In the genomic region with DNA sequence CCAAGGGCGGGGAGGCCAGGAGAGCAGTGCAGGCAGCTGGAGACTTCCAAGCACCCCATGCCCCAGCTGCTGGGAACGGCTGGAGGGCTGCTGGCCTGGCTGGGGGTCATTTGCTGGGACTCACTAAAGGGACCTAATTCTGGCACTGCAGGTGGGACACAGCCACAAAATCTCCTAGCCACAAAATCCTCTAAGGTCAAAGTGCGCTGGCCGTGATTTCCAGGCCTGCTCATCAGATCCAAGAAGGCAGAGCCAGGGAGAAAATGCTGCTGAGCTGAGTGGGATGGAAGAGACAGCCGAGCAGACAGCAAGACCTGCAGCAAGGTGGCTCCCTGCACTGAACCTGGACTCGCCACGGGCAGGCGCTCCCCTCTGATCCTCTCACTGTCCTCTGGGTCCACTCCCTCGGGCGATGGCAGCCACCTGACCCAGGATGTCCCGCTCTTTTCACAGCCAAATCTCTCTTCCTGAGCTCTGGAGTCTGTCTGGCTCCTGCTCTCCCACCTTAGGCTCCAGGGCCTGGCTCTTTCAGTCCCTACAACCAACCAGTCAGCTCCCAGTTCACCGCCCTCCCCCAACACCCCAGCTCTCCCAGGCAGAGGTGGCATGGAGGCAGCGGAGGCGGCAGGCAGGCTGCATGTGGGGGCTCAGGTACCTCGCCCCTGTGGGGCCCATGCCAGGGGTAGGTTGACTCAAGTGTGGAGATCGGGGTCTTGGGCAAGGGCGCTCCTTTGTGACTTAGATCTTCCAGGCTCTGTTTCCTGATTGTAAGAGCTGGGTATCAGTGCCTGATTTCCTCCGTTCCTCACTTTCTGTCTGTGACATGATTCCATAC, we compare ENCODE assay signal across 24 cellular contexts. TPM values are rescaled to one million over a fixed set of nuclear protein-coding genes. Genes with fewer than 3 reads are reported as not detected.
DNase-seq lines count a peak whose midpoint lies in the region; ATAC-seq, FAIRE-seq and TF ChIP-seq lines count a peak whose summit lies in the region.
"Had no signal": no experiment of that assay in that cellular context is flagged by ENCODE, and none has a peak within 500 bp of the region (broad histone marks: within the 10 kb centered on the region; RNA-seq: fewer than 3 reads in every experiment).

No MANE protein-coding gene starts in this region.

- H3K79me2 ChIP-seq in H1 (ENCODE audit: control insufficient read depth in 1 of 2, insufficient read depth in 2 of 2, low read length in 2 of 2): no peaks in the 10 kb centered on the region
- no peaks in the 10 kb centered on the region for H3K79me2 ChIP-seq in trophoblast cell (ENCODE audit: control insufficient read depth, insufficient read depth, low read length, poor library complexity)

- ATAC-seq in HG02938 (IDR thresholded peaks at IDR 0.05; ENCODE audit: unreplicated experiment): no peak

- H3K23me2 ChIP-seq in H1 (ENCODE audit: low read depth, low read length): no peaks in the 10 kb centered on the region

- H4K5ac ChIP-seq in H1 (ENCODE audit: insufficient read length, low read depth, low read length): no peak overlapping the region

- TF ChIP-seq CTCF in HEK293 (tag by site-specific recombination; IDR thresholded peaks at IDR 0.05) (no peak), H1 (IDR thresholded peaks at IDR 0.05; ENCODE audit: control extremely low read depth in 1 of 3, insufficient read depth in 1 of 3, low read depth in 1 of 3, low read length in 3 of 3) (no peak)

- H3K14ac ChIP-seq in H1 (ENCODE audit: insufficient read length) (no peak overlapping the region), trophoblast cell (ENCODE audit: low read length) (no peak overlapping the region)

- H2AFZ ChIP-seq in H1 (ENCODE audit: low read length) (peak overlapping the region; percentile 12; the same call in 1 of the 2 replicates), trophoblast cell (ENCODE audit: insufficient read depth, low read length, poor library complexity) (no peak overlapping the region)

- no peak for TF ChIP-seq RAD21 in H1 (IDR thresholded peaks at IDR 0.05 in 1 of 2, conservative IDR thresholded peaks at IDR 0.05 in 1 of 2; ENCODE audit: low read depth in 2 of 2, low read length in 2 of 2)

- no peaks in the 10 kb centered on the region for H3K9me3 ChIP-seq in HEK293 (ENCODE audit: control insufficient read depth, insufficient read depth, low read depth, low read length)
- no peaks in the 10 kb centered on the region for H3K9me3 ChIP-seq in H1 (ENCODE audit: insufficient read depth in 2 of 2, low read depth in 1 of 2, low read length in 1 of 2)
- H3K9me3 ChIP-seq in trophoblast cell (ENCODE audit: insufficient read depth, low read depth, low read length): no peaks in the 10 kb centered on the region
- H3K9me3 ChIP-seq: BE2C, HAP-1, Peyer's patch, SJSA1 had no signal

- no peak overlapping the region for H3K56ac ChIP-seq in H1 (replicated peaks; ENCODE audit: insufficient read length, low read depth, low read length)

- H3K27ac ChIP-seq in HEK293 (ENCODE audit: extremely low read depth, low read depth, low read length) (no peak overlapping the region), H1 (ENCODE audit: low read depth, low read length) (no peak overlapping the region), trophoblast cell (ENCODE audit: low read depth, low read length) (no peak overlapping the region)
- H3K27ac ChIP-seq: Peyer's patch, SJSA1 had no signal

- no peaks in the 10 kb centered on the region for H3K36me3 ChIP-seq in HEK293 (ENCODE audit: control insufficient read depth in 2 of 2, insufficient read depth in 1 of 2, low read length in 2 of 2)
- no peaks in the 10 kb centered on the region; a peak in 2 of 8 replicates for H3K36me3 ChIP-seq in H1 (ENCODE audit: control insufficient read depth in 2 of 4, insufficient read depth in 4 of 4, low read length in 3 of 4)
- H3K36me3 ChIP-seq in trophoblast cell (ENCODE audit: control insufficient read depth in 1 of 2, insufficient read depth in 2 of 2, low read length in 2 of 2): peaks cover 1% of the 10 kb centered on the region in 2 experiments
- H3K36me3 ChIP-seq: BE2C, HAP-1, Peyer's patch, SJSA1 had no signal

- no peak for DNase-seq in H1 (ENCODE audit: low read depth in 1 of 2, low spot score in 2 of 2)
- DNase-seq in trophoblast cell: no peak
- no peak for DNase-seq in NCI-H1105 (lab: John Stamatoyannopoulos, UW)
- DNase-seq: BE2C, DMS53, GF-D8, Karpas-422, MV-4-11, NCI-H1694, NCI-H2081 treated with DMSO at 0.1 percent for 48 hours, NCI-H2171 treated with DMSO at 0.1 percent for 48 hours, NCI-H524 treated with DMSO at 0.1 percent for 48 hours, NCI-H82, Peyer's patch had no signal

- H2BK120ac ChIP-seq in H1 (replicated peaks; ENCODE audit: low read depth, low read length) (no peak overlapping the region), trophoblast cell (ENCODE audit: insufficient read depth, low read length, poor library complexity) (no peak overlapping the region)

- 0 out of 2 replicates have a peak, but pooled peaks cover 2% of the 10 kb centered on the region for H3K79me1 ChIP-seq in H1 (ENCODE audit: low read depth, low read length)
- no peaks in the 10 kb centered on the region for H3K79me1 ChIP-seq in trophoblast cell (ENCODE audit: low read length)

- 82% methylated on average over 18 of the region's 18 CpGs; no CpG with 5 or more reads in 1 of the 2 experiments for WGBS in H1 (ENCODE audit: extremely low coverage in 1 of 2, insufficient coverage in 1 of 2, insufficient read length in 1 of 2, insufficient replicate concordance in 2 of 2, low coverage in 1 of 2, low lambda C conversion rate in 2 of 2, missing lambda C conversion rate in 1 of 2), 2 experiments
- no CpG with 5 or more reads among the region's 18 CpGs for WGBS in trophoblast cell (ENCODE audit: extremely low coverage, insufficient coverage, insufficient read length)

- no peak overlapping the region for H2AK5ac ChIP-seq in H1 (ENCODE audit: low read depth, low read length)
- no peak overlapping the region for H2AK5ac ChIP-seq in trophoblast cell (ENCODE audit: low read length)

- H4K12ac ChIP-seq in trophoblast cell (ENCODE audit: low read depth, low read length): no peak overlapping the region

- H2BK5ac ChIP-seq in H1 (ENCODE audit: low read depth, low read length): no peak overlapping the region
- no peak overlapping the region for H2BK5ac ChIP-seq in trophoblast cell (ENCODE audit: low read depth, low read length, poor library complexity)

- TF ChIP-seq POLR2A in H1 (IDR thresholded peaks at IDR 0.05; ENCODE audit: control extremely low read depth in 1 of 2, low read depth in 2 of 2, low read length in 2 of 2): no peak

- no peak for FAIRE-seq in H1 (lab: Jason Lieb, UNC)
- FAIRE-seq: D721Med, GM19239 had no signal

- H3K23ac ChIP-seq in H1 (ENCODE audit: insufficient read length) (no peak overlapping the region), trophoblast cell (ENCODE audit: low read length) (no peak overlapping the region)

- no peak overlapping the region for H3K9ac ChIP-seq in H1 (replicated peaks in 1 of 4; ENCODE audit: extremely low read depth in 1 of 4, low read depth in 3 of 4, low read length in 3 of 4)
- H3K9ac ChIP-seq in trophoblast cell (ENCODE audit: low read length): no peak overlapping the region

- no peak for TF ChIP-seq EP300 in H1 (IDR thresholded peaks at IDR 0.05; ENCODE audit: borderline replicate concordance in 1 of 2, low read depth in 2 of 2, low read length in 2 of 2)

- no peaks in the 10 kb centered on the region; a peak in 1 of 7 replicates for H3K27me3 ChIP-seq in H1 (replicated peaks in 1 of 4; ENCODE audit: control insufficient read depth in 3 of 4, extremely low read depth in 1 of 4, insufficient read depth in 3 of 4, low read length in 3 of 4)
- no peaks in the 10 kb centered on the region for H3K27me3 ChIP-seq in trophoblast cell (ENCODE audit: insufficient read depth, low read length)
- H3K27me3 ChIP-seq: Peyer's patch had no signal

- H3K4me3 ChIP-seq in HEK293 (ENCODE audit: low read depth, low read length) (no peak overlapping the region), H1 (ENCODE audit: extremely low read depth in 1 of 4, insufficient read depth in 2 of 4, low read depth in 3 of 4, low read length in 4 of 4) (no peak overlapping the region), trophoblast cell (ENCODE audit: low read depth, low read length) (no peak overlapping the region)
- H3K4me3 ChIP-seq: HAP-1, Peyer's patch, SJSA1 had no signal

- POLR2A ChIA-PET in HEK293 (lab: Yijun Ruan, JAX): interaction anchor here (0.6 kb wide), 1 partner anchor 122 kb away, joined by 3 read pairs; no protein-coding TSS in a partner anchor
- POLR2A ChIA-PET in H1 (lab: Charles Lee; ENCODE audit: partially characterized antibody): interaction anchor here (0.7 to 1.7 kb wide), 6 partner anchors 8 to 57 kb away, joined by 3 to 8 read pairs (median 4); a partner anchor contains a TSS

- H4K8ac ChIP-seq in H1 (ENCODE audit: extremely low read depth, insufficient read depth, low read length): peak overlapping the region; percentile 39
- H4K8ac ChIP-seq in trophoblast cell (ENCODE audit: low read depth, low read length): no peak overlapping the region

- peak overlapping the region; percentile 61; the same call in 1 of the 2 replicates for H2BK15ac ChIP-seq in H1 (ENCODE audit: low read length)

- H4K91ac ChIP-seq in H1 (replicated peaks; ENCODE audit: insufficient read length, low read length) (peak overlapping the region; percentile 7), trophoblast cell (ENCODE audit: low read depth, low read length) (peak overlapping the region; percentile 5)

- H2BK12ac ChIP-seq in H1 (ENCODE audit: low read depth, low read length) (no peak overlapping the region; the same call in 1 of the 2 replicates), trophoblast cell (ENCODE audit: low read length) (no peak overlapping the region)

- no peak overlapping the region for H3K4ac ChIP-seq in H1 (replicated peaks; ENCODE audit: insufficient read length, low read depth, low read length)
- no peak overlapping the region for H3K4ac ChIP-seq in trophoblast cell (ENCODE audit: low read depth, low read length)

- H3K4me2 ChIP-seq in H1 (ENCODE audit: insufficient read depth in 1 of 2, low read depth in 2 of 2, low read length in 2 of 2) (no peak overlapping the region), trophoblast cell (ENCODE audit: low read length) (no peak overlapping the region)

- H2BK20ac ChIP-seq in H1 (ENCODE audit: low read length): no peak overlapping the region

- H3K18ac ChIP-seq in H1 (ENCODE audit: extremely low read depth, low read length) (no peak overlapping the region), trophoblast cell (ENCODE audit: low read length) (no peak overlapping the region)

- no peaks in the 10 kb centered on the region for H3K4me1 ChIP-seq in HEK293 (ENCODE audit: control insufficient read depth, insufficient read depth, low read length)
- peaks cover 0 to 22% (median 5%) of the 10 kb centered on the region in 4 experiments; a peak in 5 of 7 replicates for H3K4me1 ChIP-seq in H1 (replicated peaks in 1 of 4; ENCODE audit: control insufficient read depth in 3 of 4, insufficient read depth in 4 of 4, low read length in 3 of 4)
- H3K4me1 ChIP-seq in trophoblast cell (ENCODE audit: control insufficient read depth in 1 of 2, insufficient read depth in 2 of 2, low read length in 2 of 2): peaks cover 0 to 3% of the 10 kb centered on the region in 2 experiments
- H3K4me1 ChIP-seq: BE2C, HAP-1, Peyer's patch, SJSA1 had no signal

- no peaks in the 10 kb centered on the region for H4K20me1 ChIP-seq in H1 (replicated peaks in 1 of 2; ENCODE audit: control insufficient read depth in 1 of 2, insufficient read depth in 2 of 2, low read length in 2 of 2)

- CTCF ChIA-PET in HEK293 (lab: Yijun Ruan, JAX): interaction anchor here (0.6 to 3.4 kb wide), 3 partner anchors 22 to 87 kb away, joined by 3 to 14 read pairs (median 4); a partner anchor contains a TSS
- CTCF ChIA-PET in H1 (lab: Charles Lee; ENCODE audit: partially characterized antibody): interaction anchor here (0.6 to 6.1 kb wide), 13 partner anchors 9 to 114 kb away, joined by 3 to 43 read pairs (median 4); a partner anchor contains a TSS

RNA-seq across cellular contexts. Expression of a gene that starts 14.5 kb away (rescaled TPM):
- 3.3 and 3.4 TPM in 2 replicates for total RNA-seq in H1 (2021; fragmentation: NEBNext Ultra II Directional; extraction: Animal tissue kit (Norgen Biotek cat#: 25700))
- polyA plus RNA-seq in H1 (2011; rRNA removed): 2.6 and 3.3 TPM in 2 replicates
- 2.5 TPM for polyA plus RNA-seq in H1 (2011; cell fraction: cytosol; rRNA removed)
- 3.3 TPM for polyA plus RNA-seq in H1 (2011; cell fraction: nucleus; rRNA removed)
- 2.3 to 2.6 TPM (median 2.5 TPM) in 4 replicates for polyA plus RNA-seq in H1 (2012, experiment 1 of 2)
- 3.8 TPM for polyA plus RNA-seq in H1 (2012, experiment 2 of 2)
- polyA plus RNA-seq in H1 (2013, experiment 1 of 2): 1.8 TPM
- 2.2 TPM for polyA plus RNA-seq in H1 (2013, experiment 2 of 2)
- 2.9 TPM in 2 replicates for polyA minus RNA-seq in H1 (2011; rRNA and poly(A)+ RNA removed)
- 1.4 TPM for polyA minus RNA-seq in H1 (2011; cell fraction: cytosol; rRNA and poly(A)+ RNA removed)
- 2.0 TPM for polyA minus RNA-seq in H1 (2011; cell fraction: nucleus; rRNA and poly(A)+ RNA removed)
- 74.8 and 82.7 TPM in 2 replicates for polyA plus RNA-seq in trophoblast cell (2013)
- total RNA-seq: A673, HT1080, M059J, SJSA1 had no signal
- polyA plus RNA-seq: IgD-negative memory B cell had no signal

RNA-seq across cellular contexts. Expression of a gene that starts 20.6 kb away (rescaled TPM):
- total RNA-seq in H1 (2021; fragmentation: NEBNext Ultra II Directional; extraction: Animal tissue kit (Norgen Biotek cat#: 25700)): 9.9 and 10.0 TPM in 2 replicates
- polyA plus RNA-seq in H1 (2011; rRNA removed): 7.6 and 10.3 TPM in 2 replicates
- 6.2 TPM for polyA plus RNA-seq in H1 (2011; cell fraction: cytosol; rRNA removed)
- polyA plus RNA-seq in H1 (2011; cell fraction: nucleus; rRNA removed): 12.5 TPM
- polyA plus RNA-seq in H1 (2012, experiment 1 of 2): 5.0 to 7.0 TPM (median 6.4 TPM) in 4 replicates
- polyA plus RNA-seq in H1 (2012, experiment 2 of 2): 6.4 TPM
- 4.2 TPM for polyA plus RNA-seq in H1 (2013, experiment 1 of 2)
- 4.2 TPM for polyA plus RNA-seq in H1 (2013, experiment 2 of 2)
- 8.5 and 8.6 TPM in 2 replicates for polyA minus RNA-seq in H1 (2011; rRNA and poly(A)+ RNA removed)
- polyA minus RNA-seq in H1 (2011; cell fraction: cytosol; rRNA and poly(A)+ RNA removed): 9.2 TPM
- polyA minus RNA-seq in H1 (2011; cell fraction: nucleus; rRNA and poly(A)+ RNA removed): 10.7 TPM
- polyA plus RNA-seq in trophoblast cell (2013): 13.5 and 14.6 TPM in 2 replicates

RNA-seq across cellular contexts. Expression of a gene that starts 32.4 kb away (rescaled TPM):
- total RNA-seq in H1 (2021; fragmentation: NEBNext Ultra II Directional; extraction: Animal tissue kit (Norgen Biotek cat#: 25700)): 1.1 and 2.2 TPM in 2 replicates
- polyA plus RNA-seq in H1 (2011; rRNA removed): 0.76 and 1.4 TPM in 2 replicates
- polyA plus RNA-seq in H1 (2011; cell fraction: cytosol; rRNA removed): 0.96 TPM
- 7.1 TPM for polyA plus RNA-seq in H1 (2011; cell fraction: nucleus; rRNA removed)
- 1.2 to 2.6 TPM (median 2.2 TPM) in 4 replicates for polyA plus RNA-seq in H1 (2012, experiment 1 of 2)
- polyA plus RNA-seq in H1 (2012, experiment 2 of 2): 1.2 TPM
- 0.61 TPM for polyA plus RNA-seq in H1 (2013, experiment 1 of 2)
- 0.57 TPM for polyA plus RNA-seq in H1 (2013, experiment 2 of 2)
- 0.54 and 1.1 TPM in 2 replicates for polyA minus RNA-seq in H1 (2011; rRNA and poly(A)+ RNA removed)
- not detected for polyA minus RNA-seq in H1 (2011; cell fraction: cytosol; rRNA and poly(A)+ RNA removed)
- 1.6 TPM for polyA minus RNA-seq in H1 (2011; cell fraction: nucleus; rRNA and poly(A)+ RNA removed)
- polyA plus RNA-seq in trophoblast cell (2013): 0.22 and 0.27 TPM in 2 replicates
- total RNA-seq: HT1080, M059J had no signal

RNA-seq across cellular contexts. Expression of a gene that starts 56.6 kb away (rescaled TPM):
- total RNA-seq in H1 (2021; fragmentation: NEBNext Ultra II Directional; extraction: Animal tissue kit (Norgen Biotek cat#: 25700)): 1,252 and 1,270 TPM in 2 replicates
- 1,365 and 1,809 TPM in 2 replicates for polyA plus RNA-seq in H1 (2011; rRNA removed)
- polyA plus RNA-seq in H1 (2011; cell fraction: cytosol; rRNA removed): 1,336 TPM
- polyA plus RNA-seq in H1 (2011; cell fraction: nucleus; rRNA removed): 788 TPM
- polyA plus RNA-seq in H1 (2012, experiment 1 of 2): 1,064 to 1,459 TPM (median 1,329 TPM) in 4 replicates
- polyA plus RNA-seq in H1 (2012, experiment 2 of 2): 1,254 TPM
- polyA plus RNA-seq in H1 (2013, experiment 1 of 2): 989 TPM
- polyA plus RNA-seq in H1 (2013, experiment 2 of 2): 932 TPM
- polyA minus RNA-seq in H1 (2011; rRNA and poly(A)+ RNA removed): 1,332 and 1,357 TPM in 2 replicates
- polyA minus RNA-seq in H1 (2011; cell fraction: cytosol; rRNA and poly(A)+ RNA removed): 622 TPM
- 426 TPM for polyA minus RNA-seq in H1 (2011; cell fraction: nucleus; rRNA and poly(A)+ RNA removed)
- 1,240 and 1,283 TPM in 2 replicates for polyA plus RNA-seq in trophoblast cell (2013)

RNA-seq across cellular contexts. Expression of a gene that starts 58.9 kb away (rescaled TPM):
- total RNA-seq in H1 (2021; fragmentation: NEBNext Ultra II Directional; extraction: Animal tissue kit (Norgen Biotek cat#: 25700)): 30.2 and 36.0 TPM in 2 replicates
- polyA plus RNA-seq in H1 (2011; rRNA removed): 31.5 and 44.1 TPM in 2 replicates
- polyA plus RNA-seq in H1 (2011; cell fraction: cytosol; rRNA removed): 41.8 TPM
- polyA plus RNA-seq in H1 (2011; cell fraction: nucleus; rRNA removed): 222 TPM
- polyA plus RNA-seq in H1 (2012, experiment 1 of 2): 30.7 to 47.5 TPM (median 37.9 TPM) in 4 replicates
- 39.0 TPM for polyA plus RNA-seq in H1 (2012, experiment 2 of 2)
- polyA plus RNA-seq in H1 (2013, experiment 1 of 2): 35.0 TPM
- 32.2 TPM for polyA plus RNA-seq in H1 (2013, experiment 2 of 2)
- 13.3 and 24.3 TPM in 2 replicates for polyA minus RNA-seq in H1 (2011; rRNA and poly(A)+ RNA removed)
- polyA minus RNA-seq in H1 (2011; cell fraction: cytosol; rRNA and poly(A)+ RNA removed): 23.6 TPM
- 60.4 TPM for polyA minus RNA-seq in H1 (2011; cell fraction: nucleus; rRNA and poly(A)+ RNA removed)
- 47.4 and 48.0 TPM in 2 replicates for polyA plus RNA-seq in trophoblast cell (2013)
